In genomic region chr16:85819711-85820110, GRCh38 we compare ENCODE assay signal across 15 cellular contexts. TPM values are rescaled to one million over a fixed set of nuclear protein-coding genes. Genes with fewer than 3 reads are reported as not detected.
DNase-seq lines count a peak whose midpoint lies in the region; ATAC-seq and TF ChIP-seq lines count a peak whose summit lies in the region.
"Had no signal": no experiment of that assay in that cellular context is flagged by ENCODE, and none has a peak within 500 bp of the region (broad histone marks: within the 10 kb centered on the region; RNA-seq: fewer than 3 reads in every experiment).

No MANE protein-coding gene starts in this region.

- H4K20me1 ChIP-seq in BLaER1 treated with 17β-estradiol and CSF1 and Interleukin-3, amounts not matched to agents 10 nM and 100 nM: no peaks in the 10 kb centered on the region
- H4K20me1 ChIP-seq in GM23248 (ENCODE audit: insufficient read depth): no peaks in the 10 kb centered on the region
- H4K20me1 ChIP-seq: BLaER1 had no signal

- peak overlapping the region in 4 of 11 experiments; percentile 0 to 28 (median 7); a peak in 2 of 22 replicates for H3K9ac ChIP-seq in BLaER1 treated with 17β-estradiol and CSF1 and Interleukin-3, amounts not matched to agents 10 nM and 100 nM
- no peak overlapping the region for H3K9ac ChIP-seq in GM23248
- H3K9ac ChIP-seq: BLaER1 had no signal

- H3K27me3 ChIP-seq in BLaER1 treated with 17β-estradiol and CSF1 and Interleukin-3, amounts not matched to agents 10 nM and 100 nM: no peaks in the 10 kb centered on the region
- H3K27me3 ChIP-seq in GM23248 (replicated peaks; ENCODE audit: insufficient read depth): peaks cover 37% of the 10 kb centered on the region
- H3K27me3 ChIP-seq: BLaER1, uterus had no signal

- H3K36me3 ChIP-seq in BLaER1 treated with 17β-estradiol and CSF1 and Interleukin-3, amounts not matched to agents 10 nM and 100 nM: peaks cover 0 to 22% (median 0%) of the 10 kb centered on the region in 11 experiments; a peak in 7 of 22 replicates
- no peaks in the 10 kb centered on the region for H3K36me3 ChIP-seq in GM23248 (ENCODE audit: low read depth)
- H3K36me3 ChIP-seq: BLaER1, HAP-1, suprapubic skin, uterus had no signal

- ATAC-seq in omental fat pad (ENCODE audit: low FRiP score) (no peak), GM18511 (IDR thresholded peaks at IDR 0.05; ENCODE audit: unreplicated experiment) (no peak)

- 39 to 41% methylated on average over 7 of the region's 7 CpGs for WGBS in GM23248 (ENCODE audit: low coverage in 1 of 2, low lambda C conversion rate in 2 of 2, missing lambda C conversion rate in 2 of 2), 2 experiments

- no peak overlapping the region for H3K27ac ChIP-seq in BLaER1 treated with 17β-estradiol and CSF1 and Interleukin-3, amounts not matched to agents 10 nM and 100 nM
- H3K27ac ChIP-seq in GM23248: no peak overlapping the region
- H3K27ac ChIP-seq: BLaER1, dorsolateral prefrontal cortex, suprapubic skin, uterus had no signal

- H3F3A ChIP-seq in GM23248 (ENCODE audit: insufficient read depth): no peaks in the 10 kb centered on the region

- DNase-seq in GM23248 (peak; percentile 5), RKO (ENCODE audit: low spot score) (peak; percentile 11), kidney tubule cell (ENCODE audit: low spot score) (peak; percentile 3), SHP77 treated with DMSO at 0.1 percent for 48 hours (lab: John Stamatoyannopoulos, UW) (no peak), omental fat pad (ENCODE audit: low spot score) (no peak)
- no peak for DNase-seq in activated CD4-positive, alpha-beta T cell treated with anti-CD3 and anti-CD28 coated beads, Interleukin-2, amount 50 U/mL, for 48 hours
- DNase-seq: NCI-H1436 treated with DMSO at 0.1 percent for 48 hours had no signal

- in situ Hi-C loops in GM23248 (cut with MboI): loop anchor here (10.0 kb wide), 2 partner anchors 165 to 195 kb away; no protein-coding TSS in a partner anchor

- no peak for TF ChIP-seq CTCF in omental fat pad (IDR thresholded peaks at IDR 0.05)

- no peaks in the 10 kb centered on the region for H3K79me2 ChIP-seq in GM23248 (ENCODE audit: insufficient read depth)

- peaks cover 12 to 55% (median 47%) of the 10 kb centered on the region in 10 experiments for H3K4me1 ChIP-seq in BLaER1 treated with 17β-estradiol and CSF1 and Interleukin-3, amounts not matched to agents 10 nM and 100 nM
- H3K4me1 ChIP-seq in GM23248 (ENCODE audit: insufficient read depth): no peaks in the 10 kb centered on the region
- H3K4me1 ChIP-seq: HAP-1, uterus had no signal

- H3K9me3 ChIP-seq in BLaER1 treated with 17β-estradiol and CSF1 and Interleukin-3, amounts not matched to agents 10 nM and 100 nM (replicated peaks in 1 of 11): peaks cover 0 to 10% (median 0%) of the 10 kb centered on the region in 11 experiments; a peak in 5 of 22 replicates
- no peaks in the 10 kb centered on the region for H3K9me3 ChIP-seq in GM23248 (ENCODE audit: low read depth)
- H3K9me3 ChIP-seq: BLaER1, Caco-2, HAP-1, suprapubic skin, uterus had no signal

- no peak overlapping the region for H2AFZ ChIP-seq in GM23248

- no peak overlapping the region for H3K4me3 ChIP-seq in BLaER1 treated with 17β-estradiol and CSF1 and Interleukin-3, amounts not matched to agents 10 nM and 100 nM
- H3K4me3 ChIP-seq in GM23248: no peak overlapping the region
- H3K4me3 ChIP-seq: BLaER1, dorsolateral prefrontal cortex, HAP-1, suprapubic skin, uterus had no signal

- H3K4me2 ChIP-seq in BLaER1 treated with 17β-estradiol and CSF1 and Interleukin-3, amounts not matched to agents 10 nM and 100 nM: peak overlapping the region in 9 of 11 experiments; percentile 18 to 92 (median 75); a peak in 14 of 22 replicates
- H3K4me2 ChIP-seq in GM23248 (ENCODE audit: unreplicated experiment): no peak overlapping the region
- H3K4me2 ChIP-seq: BLaER1 had no signal

- H3K9me2 ChIP-seq in GM23248 (ENCODE audit: insufficient read depth): no peaks in the 10 kb centered on the region

RNA-seq across cellular contexts. Expression of gene COX4I1, which starts 20.2 kb away (rescaled TPM):
- total RNA-seq in GM23248 (2014; rRNA removed; shearing (Covaris generic)): 310 and 390 TPM in 2 replicates
- 564 and 566 TPM in 2 replicates for polyA plus RNA-seq in GM23248 (2016; fragmentation: Nextera tagmentation; extraction: Ambion mirVana)
- 100 to 1,000 TPM; 379 to 637 (median 462) TPM for total RNA-seq in omental fat pad

RNA-seq across cellular contexts. Expression of gene EMC8, which starts 20.4 kb away (rescaled TPM):
- total RNA-seq in GM23248 (2014; rRNA removed; shearing (Covaris generic)): 35.2 and 44.1 TPM in 2 replicates
- 39.4 and 41.7 TPM in 2 replicates for polyA plus RNA-seq in GM23248 (2016; fragmentation: Nextera tagmentation; extraction: Ambion mirVana)
- total RNA-seq in omental fat pad: 10 to 100 TPM; 22.2 to 39.0 (median 27.3) TPM

Comparison
In these comparisons a context has a peak if more than half of its experiments do, and no peak if none do; other contexts are left out.
1. DNase-seq: peak in GM23248 (single experiment), RKO (single experiment) and kidney tubule cell (single experiment); none in activated CD4-positive, alpha-beta T cell treated with anti-CD3 and anti-CD28 coated beads, Interleukin-2, amount 50 U/mL, for 48 hours (0 of 2), SHP77 treated with DMSO at 0.1 percent for 48 hours (single experiment) and omental fat pad (single experiment).